ENCODE assay signal across 8 cellular contexts in genomic region chr12:122870867-122871664, GRCh38.
DNase-seq lines count a peak whose midpoint lies in the region; ATAC-seq and TF ChIP-seq lines count a peak whose summit lies in the region.

No MANE protein-coding gene starts in this region.

- peaks cover 24% of the 10 kb centered on the region for H4K20me1 ChIP-seq in BLaER1

- ATAC-seq in GM21825 (IDR thresholded peaks at IDR 0.05; ENCODE audit: unreplicated experiment) = no peak
- ATAC-seq in HG03460 (IDR thresholded peaks at IDR 0.05; ENCODE audit: unreplicated experiment) = no peak
- no peak for ATAC-seq in GM21447 (IDR thresholded peaks at IDR 0.05; ENCODE audit: unreplicated experiment)

- H3K9me3 ChIP-seq in BLaER1 (no peaks in the 10 kb centered on the region), endocrine pancreas (ENCODE audit: control insufficient read depth, low read length) (no peaks in the 10 kb centered on the region)

- H3K9me3 Mint-ChIP-seq in nephron progenitor cell = no peaks in the 10 kb centered on the region

- TF ChIP-seq CTCF in nephron progenitor cell (IDR thresholded peaks at IDR 0.05) = no peak

- peak overlapping the region; percentile 94 for H3K4me2 ChIP-seq in BLaER1

- peak overlapping the region; percentile 61 for H3K4me3 Mint-ChIP-seq in nephron progenitor cell

- peak overlapping the region; percentile 98 for H3K27ac ChIP-seq in BLaER1

- H3K9ac ChIP-seq in BLaER1 (peak overlapping the region; percentile 94), endocrine pancreas (ENCODE audit: control insufficient read depth, insufficient read depth, low read length) (peak overlapping the region; percentile 30)

- H3K36me3 Mint-ChIP-seq in nephron progenitor cell (ENCODE audit: low read depth) = peaks cover 26% of the 10 kb centered on the region

- peak overlapping the region; percentile 68 for H3K4me3 ChIP-seq in BLaER1
- H3K4me3 ChIP-seq in endocrine pancreas (ENCODE audit: control insufficient read depth, insufficient read depth, low read length) = peak overlapping the region; percentile 30

- H3K27me3 ChIP-seq in BLaER1 (no peaks in the 10 kb centered on the region), endocrine pancreas (ENCODE audit: control insufficient read depth, insufficient read depth, low read length) (no peaks in the 10 kb centered on the region)

- peaks cover 39% of the 10 kb centered on the region for H3K4me1 Mint-ChIP-seq in nephron progenitor cell

- DNase-seq in NCI-H2029 treated with DMSO at 0.1 percent for 48 hours (lab: John Stamatoyannopoulos, UW) (peak; percentile 60), nephron progenitor cell (no peak), HuH-7 (ENCODE audit: low spot score) (no peak)

- H3K27me3 Mint-ChIP-seq in nephron progenitor cell (ENCODE audit: low read depth, poor library complexity) = peaks cover 18% of the 10 kb centered on the region

- H3K4me1 ChIP-seq in BLaER1 (peaks cover 94% of the 10 kb centered on the region), endocrine pancreas (ENCODE audit: control insufficient read depth, insufficient read depth, low read length) (peaks cover 5% of the 10 kb centered on the region)

- H3K36me3 ChIP-seq in BLaER1 (peaks cover 38% of the 10 kb centered on the region), endocrine pancreas (ENCODE audit: control insufficient read depth, insufficient read depth, low read length) (peaks cover 5% of the 10 kb centered on the region)

- H3K27ac Mint-ChIP-seq in nephron progenitor cell = no peak overlapping the region
